ENCODE assay signal across 8 cellular contexts in genomic region chr9:14428781-14429230, GRCh38.
DNase-seq lines count a peak whose midpoint lies in the region; ATAC-seq lines count a peak whose summit lies in the region.

No MANE protein-coding gene starts in this region.

- CTCF ChIA-PET in activated naive CD4-positive, alpha-beta T cell treated with anti-CD3 and anti-CD28 coated beads for 36 hours (lab: Charles Lee), result interaction anchor here (1.3 to 4.3 kb wide), 2 partner anchors 11 to 15 kb away, joined by 5 to 26 read pairs; no protein-coding TSS in a partner anchor
- CTCF ChIA-PET in activated CD8-positive, alpha-beta memory T cell treated with anti-CD3 and anti-CD28 coated beads, Interleukin-2, amount 10 ng/mL, durations not matched to agents 7 days and 5 days (lab: Charles Lee), result interaction anchor here (1.3 to 1.9 kb wide), 2 partner anchors 10 to 12 kb away, joined by 3 to 5 read pairs; no protein-coding TSS in a partner anchor

- no peaks in the 10 kb centered on the region for H3K36me3 Mint-ChIP-seq in activated naive CD4-positive, alpha-beta T cell treated with anti-CD3 and anti-CD28 coated beads for 36 hours (ENCODE audit: low read depth)
- no peaks in the 10 kb centered on the region for H3K36me3 Mint-ChIP-seq in activated CD8-positive, alpha-beta memory T cell treated with anti-CD3 and anti-CD28 coated beads, Interleukin-2, amount 10 ng/mL, durations not matched to agents 7 days and 5 days

- H3K27me3 Mint-ChIP-seq in activated naive CD4-positive, alpha-beta T cell treated with anti-CD3 and anti-CD28 coated beads for 36 hours (ENCODE audit: low read depth), result peaks cover 5% of the 10 kb centered on the region
- H3K27me3 Mint-ChIP-seq in activated CD8-positive, alpha-beta memory T cell treated with anti-CD3 and anti-CD28 coated beads, Interleukin-2, amount 10 ng/mL, durations not matched to agents 7 days and 5 days, result peaks cover 5% of the 10 kb centered on the region

- no peak overlapping the region for H3K27ac Mint-ChIP-seq in activated naive CD4-positive, alpha-beta T cell treated with anti-CD3 and anti-CD28 coated beads for 36 hours
- H3K27ac Mint-ChIP-seq in activated CD8-positive, alpha-beta memory T cell treated with anti-CD3 and anti-CD28 coated beads, Interleukin-2, amount 10 ng/mL, durations not matched to agents 7 days and 5 days, result no peak overlapping the region

- intact Hi-C loops in activated naive CD4-positive, alpha-beta T cell treated with anti-CD3 and anti-CD28 coated beads for 36 hours (cut with micrococcal nuclease), result loop anchor here (2.0 kb wide), 1 partner anchor 1002 kb away; no protein-coding TSS in a partner anchor
- intact Hi-C loops in posterior vena cava (cut with DNase I), result loop anchor here in 1 of 2 donors (10.0 kb wide), 1 partner anchor 1004 kb away; no protein-coding TSS in a partner anchor

- H3K4me3 Mint-ChIP-seq in activated naive CD4-positive, alpha-beta T cell treated with anti-CD3 and anti-CD28 coated beads for 36 hours, result no peak overlapping the region
- H3K4me3 Mint-ChIP-seq in activated CD8-positive, alpha-beta memory T cell treated with anti-CD3 and anti-CD28 coated beads, Interleukin-2, amount 10 ng/mL, durations not matched to agents 7 days and 5 days, result no peak overlapping the region

- peak; percentile 60 for DNase-seq in activated naive CD4-positive, alpha-beta T cell treated with anti-CD3 and anti-CD28 coated beads for 36 hours
- no peak for DNase-seq in activated naive CD4-positive, alpha-beta T cell treated with anti-CD3 and anti-CD28 coated beads, Interleukin-2, amount 50 U/mL, for 16 hours
- peak; percentile 58 to 92 for DNase-seq in NCI-H526 (lab: John Stamatoyannopoulos, UW)
- DNase-seq in activated CD8-positive, alpha-beta memory T cell treated with anti-CD3 and anti-CD28 coated beads, Interleukin-2, amount 10 ng/mL, durations not matched to agents 7 days and 5 days, result peak; percentile 53
- peak; percentile 67 for DNase-seq in globus pallidus (ENCODE audit: low spot score)
- peak; percentile 89 for DNase-seq in posterior vena cava (ENCODE audit: low spot score)
- no peak for DNase-seq in GDM1 (lab: John Stamatoyannopoulos, UW)

- ATAC-seq in HG03342 (IDR thresholded peaks at IDR 0.05; ENCODE audit: unreplicated experiment), result peak; percentile 61
- no peak for ATAC-seq in activated CD8-positive, alpha-beta memory T cell treated with anti-CD3 and anti-CD28 coated beads, Interleukin-2, amount 10 ng/mL, durations not matched to agents 7 days and 5 days

- H3K9me3 Mint-ChIP-seq in activated naive CD4-positive, alpha-beta T cell treated with anti-CD3 and anti-CD28 coated beads for 36 hours, result no peaks in the 10 kb centered on the region
- H3K9me3 Mint-ChIP-seq in activated CD8-positive, alpha-beta memory T cell treated with anti-CD3 and anti-CD28 coated beads, Interleukin-2, amount 10 ng/mL, durations not matched to agents 7 days and 5 days (ENCODE audit: low read depth), result no peaks in the 10 kb centered on the region

- no peaks in the 10 kb centered on the region for H3K4me1 Mint-ChIP-seq in activated naive CD4-positive, alpha-beta T cell treated with anti-CD3 and anti-CD28 coated beads for 36 hours (ENCODE audit: low read depth)
- no peaks in the 10 kb centered on the region for H3K4me1 Mint-ChIP-seq in activated CD8-positive, alpha-beta memory T cell treated with anti-CD3 and anti-CD28 coated beads, Interleukin-2, amount 10 ng/mL, durations not matched to agents 7 days and 5 days

Comparison
In these comparisons a context has a peak if more than half of its experiments do, and no peak if none do; other contexts are left out.
1. DNase-seq: peak in activated naive CD4-positive, alpha-beta T cell treated with anti-CD3 and anti-CD28 coated beads for 36 hours (single experiment), NCI-H526 (2 of 2), activated CD8-positive, alpha-beta memory T cell treated with anti-CD3 and anti-CD28 coated beads, Interleukin-2, amount 10 ng/mL, durations not matched to agents 7 days and 5 days (single experiment), globus pallidus (single experiment) and posterior vena cava (single experiment); none in activated naive CD4-positive, alpha-beta T cell treated with anti-CD3 and anti-CD28 coated beads, Interleukin-2, amount 50 U/mL, for 16 hours (single experiment) and GDM1 (single experiment).